ENCODE assay signal across 8 cellular contexts in the genomic region with DNA sequence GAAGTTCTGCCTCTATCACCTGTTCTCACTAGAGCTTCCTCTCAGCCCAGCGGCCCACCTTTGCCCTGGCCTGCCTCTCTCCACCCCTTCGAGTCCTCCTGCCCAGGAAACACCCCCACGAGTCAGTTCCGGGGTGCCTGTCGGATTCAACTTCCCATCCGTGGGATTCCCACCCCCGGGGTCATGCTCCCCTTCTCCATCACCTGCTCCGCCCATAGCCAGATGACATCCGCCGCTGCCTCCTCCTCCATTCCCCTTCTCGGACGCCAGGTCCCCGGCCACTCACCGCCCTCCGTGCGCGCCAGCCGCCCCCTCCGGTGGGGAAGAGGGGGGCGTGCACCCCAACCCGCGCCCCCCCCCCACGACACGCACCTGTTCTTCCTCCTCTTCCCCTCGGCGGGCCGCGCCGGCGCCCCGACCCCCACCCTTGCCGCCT. TPM values are rescaled to one million over a fixed set of nuclear protein-coding genes. Genes with fewer than 3 reads are reported as not detected.
DNase-seq lines count a peak whose midpoint lies in the region; ATAC-seq and TF ChIP-seq lines count a peak whose summit lies in the region.

No MANE protein-coding gene starts in this region.

- TF ChIP-seq CTCF in AG04449 (IDR thresholded peaks at IDR 0.05; ENCODE audit: insufficient read depth, low read length, missing control alignments) (no peak), type B pancreatic cell (conservative IDR thresholded peaks at IDR 0.05) (no peak)

- ATAC-seq in GM18861 (IDR thresholded peaks at IDR 0.05; ENCODE audit: unreplicated experiment): peak; percentile 31
- ATAC-seq in HG03108 (IDR thresholded peaks at IDR 0.05; ENCODE audit: unreplicated experiment): peak; percentile 47
- ATAC-seq in Right ventricle myocardium superior (ENCODE audit: poor library complexity): peak; percentile 35

- peaks cover 30% of the 10 kb centered on the region for H3K4me1 Mint-ChIP-seq in activated naive CD4-positive, alpha-beta T cell treated with anti-CD3 and anti-CD28 coated beads, Interleukin-2, amount 10 ng/mL, durations not matched to agents 7 days and 5 days
- peaks cover 25% of the 10 kb centered on the region for H3K4me1 Mint-ChIP-seq in type B pancreatic cell (ENCODE audit: unreplicated experiment)

- H3K4me3 ChIP-seq in AG04449 (ENCODE audit: low read depth, low read length): peak overlapping the region; percentile 75

- peak overlapping the region; percentile 93 for H3K27ac Mint-ChIP-seq in activated naive CD4-positive, alpha-beta T cell treated with anti-CD3 and anti-CD28 coated beads, Interleukin-2, amount 10 ng/mL, durations not matched to agents 7 days and 5 days
- H3K27ac Mint-ChIP-seq in type B pancreatic cell: peak overlapping the region; percentile 94

- H3K4me3 Mint-ChIP-seq in activated naive CD4-positive, alpha-beta T cell treated with anti-CD3 and anti-CD28 coated beads, Interleukin-2, amount 10 ng/mL, durations not matched to agents 7 days and 5 days: peak overlapping the region; percentile 99
- peak overlapping the region; percentile 100 for H3K4me3 Mint-ChIP-seq in type B pancreatic cell

- H3K27me3 Mint-ChIP-seq in activated naive CD4-positive, alpha-beta T cell treated with anti-CD3 and anti-CD28 coated beads, Interleukin-2, amount 10 ng/mL, durations not matched to agents 7 days and 5 days: peaks cover 6% of the 10 kb centered on the region
- H3K27me3 Mint-ChIP-seq in type B pancreatic cell: no peaks in the 10 kb centered on the region

- peaks cover 30% of the 10 kb centered on the region for H3K36me3 Mint-ChIP-seq in activated naive CD4-positive, alpha-beta T cell treated with anti-CD3 and anti-CD28 coated beads, Interleukin-2, amount 10 ng/mL, durations not matched to agents 7 days and 5 days
- H3K36me3 Mint-ChIP-seq in type B pancreatic cell: peaks cover 28% of the 10 kb centered on the region

- no peaks in the 10 kb centered on the region for H3K9me3 Mint-ChIP-seq in activated naive CD4-positive, alpha-beta T cell treated with anti-CD3 and anti-CD28 coated beads, Interleukin-2, amount 10 ng/mL, durations not matched to agents 7 days and 5 days
- H3K9me3 Mint-ChIP-seq in type B pancreatic cell: no peaks in the 10 kb centered on the region

- CTCF ChIA-PET in AG04449 (lab: Yijun Ruan, JAX): interaction anchor here (1.2 to 2.4 kb wide), 2 partner anchors 15 to 254 kb away, joined by 3 to 10 read pairs; no protein-coding TSS in a partner anchor
- CTCF ChIA-PET in activated naive CD4-positive, alpha-beta T cell treated with anti-CD3 and anti-CD28 coated beads, Interleukin-2, amount 10 ng/mL, durations not matched to agents 7 days and 5 days (lab: Charles Lee): interaction anchor here (0.6 to 1.8 kb wide), 3 partner anchors 68 to 648 kb away, joined by 3 to 5 read pairs (median 3); no protein-coding TSS in a partner anchor

- intact Hi-C loops in Right ventricle myocardium superior (cut with DNase I): loop anchor here (10.0 kb wide), 1 partner anchor 139 kb away; no protein-coding TSS in a partner anchor

- peak; percentile 37; the same call in 1 of the 2 replicates for TF ChIP-seq POLR2A in Raji (IDR thresholded peaks at IDR 0.05; ENCODE audit: insufficient read depth, low read depth, low read length)

- DNase-seq in AG04449 (ENCODE audit: low read depth, low spot score) (no peak), Right ventricle myocardium superior (peak; percentile 71), pons (ENCODE audit: low spot score) (peak; percentile 46), type B pancreatic cell (ENCODE audit: extremely low spot score, unreplicated experiment) (no peak)
- DNase-seq in activated naive CD4-positive, alpha-beta T cell treated with anti-CD3 and anti-CD28 coated beads, Interleukin-2, amount 10 ng/mL, durations not matched to agents 7 days and 5 days: peak; percentile 84

- POLR2A ChIA-PET in AG04449 (lab: Yijun Ruan, JAX): no interaction called here

RNA-seq across cellular contexts. Expression of gene SPPL3, which starts 0.8 kb away (rescaled TPM):
- total RNA-seq in Right ventricle myocardium superior: 28.3 TPM
- 67.6 and 67.7 TPM in 2 replicates for total RNA-seq in type B pancreatic cell (ENCODE audit: low replicate concordance)

Comparison
In these comparisons a context has a peak if more than half of its experiments do, and no peak if none do; other contexts are left out.
1. DNase-seq: peak in activated naive CD4-positive, alpha-beta T cell treated with anti-CD3 and anti-CD28 coated beads, Interleukin-2, amount 10 ng/mL, durations not matched to agents 7 days and 5 days (single experiment), Right ventricle myocardium superior (single experiment) and pons (single experiment); none in AG04449 (single experiment) and type B pancreatic cell (single experiment).
2. Peak in every context shown above with its lines, with median percentiles within 50 percentile points of each other: ATAC-seq.